Comparison of ENCODE assay signal across 8 cellular contexts in genomic region chr19:45645068-45645630, GRCh38. TPM values are rescaled to one million over a fixed set of nuclear protein-coding genes. Genes with fewer than 3 reads are reported as not detected.
DNase-seq lines count a peak whose midpoint lies in the region; ATAC-seq lines count a peak whose summit lies in the region.

No MANE protein-coding gene starts in this region.

- H3K4me3 Mint-ChIP-seq in activated T-cell treated with anti-CD3 and anti-CD28 coated beads, Interleukin-2, amount 50 U/mL, for 4 hours: peak overlapping the region; percentile 80
- peak overlapping the region; percentile 88 for H3K4me3 Mint-ChIP-seq in activated T-helper 1 cell treated with anti-CD3 and anti-CD28 coated beads, Interleukin-12 subunit alpha, Interleukin-12 subunit beta, Interleukin-2, Interleukin-4 antibody, amounts not matched to agents 30 ng/mL and 10 ng/mL and 1 ng/mL, durations not matched to agents 14 hours and 24 hours and 36 hours

- no peak for ATAC-seq in activated T-cell treated with anti-CD3 and anti-CD28 coated beads, Interleukin-2, amount 50 U/mL, for 4 hours
- no peak for ATAC-seq in GM19395 (IDR thresholded peaks at IDR 0.05; ENCODE audit: unreplicated experiment)

- peak overlapping the region; percentile 76 for H3K4me3 ChIP-seq in iPS-15b (ENCODE audit: low read depth, low read length)

- no peaks in the 10 kb centered on the region for H3K9me3 ChIP-seq in iPS-15b (ENCODE audit: control insufficient read depth, insufficient read depth, low read length)

- peaks cover 16% of the 10 kb centered on the region for H3K4me1 ChIP-seq in iPS-15b (ENCODE audit: control insufficient read depth, insufficient read depth, low read length)

- H3K36me3 ChIP-seq in iPS-15b (ENCODE audit: control insufficient read depth, insufficient read depth, low read length): no peaks in the 10 kb centered on the region

- peaks cover 10% of the 10 kb centered on the region for H3K27me3 ChIP-seq in iPS-15b (ENCODE audit: control insufficient read depth, insufficient read depth, low read length)

- no peak for DNase-seq in activated T-cell treated with anti-CD3 and anti-CD28 coated beads, Interleukin-2, amount 50 U/mL, for 4 hours
- DNase-seq in activated T-cell treated with anti-CD3 and anti-CD28 coated beads, Interleukin-2, amount 50 U/mL, for 48 hours: no peak
- DNase-seq in activated T-helper 1 cell treated with anti-CD3 and anti-CD28 coated beads, Interleukin-12 subunit alpha, Interleukin-12 subunit beta, Interleukin-2, Interleukin-4 antibody, amounts not matched to agents 30 ng/mL and 10 ng/mL and 1 ng/mL, durations not matched to agents 14 hours and 24 hours and 36 hours (ENCODE audit: low spot score): no peak
- peak; percentile 10 for DNase-seq in superior temporal gyrus (ENCODE audit: extremely low spot score)
- no peak for DNase-seq in GF-D8 (lab: John Stamatoyannopoulos, UW)
- no peak for DNase-seq in DMS79 treated with DMSO at 0.1 percent for 48 hours (lab: John Stamatoyannopoulos, UW)

- peaks cover 8% of the 10 kb centered on the region for H3K9me3 Mint-ChIP-seq in activated T-cell treated with anti-CD3 and anti-CD28 coated beads, Interleukin-2, amount 50 U/mL, for 4 hours
- H3K9me3 Mint-ChIP-seq in activated T-helper 1 cell treated with anti-CD3 and anti-CD28 coated beads, Interleukin-12 subunit alpha, Interleukin-12 subunit beta, Interleukin-2, Interleukin-4 antibody, amounts not matched to agents 30 ng/mL and 10 ng/mL and 1 ng/mL, durations not matched to agents 14 hours and 24 hours and 36 hours: no peaks in the 10 kb centered on the region

- H3K4me1 Mint-ChIP-seq in activated T-cell treated with anti-CD3 and anti-CD28 coated beads, Interleukin-2, amount 50 U/mL, for 4 hours (ENCODE audit: low read depth): peaks cover 31% of the 10 kb centered on the region
- H3K4me1 Mint-ChIP-seq in activated T-helper 1 cell treated with anti-CD3 and anti-CD28 coated beads, Interleukin-12 subunit alpha, Interleukin-12 subunit beta, Interleukin-2, Interleukin-4 antibody, amounts not matched to agents 30 ng/mL and 10 ng/mL and 1 ng/mL, durations not matched to agents 14 hours and 24 hours and 36 hours (ENCODE audit: low read depth): peaks cover 27% of the 10 kb centered on the region

- H3K9ac ChIP-seq in iPS-15b (ENCODE audit: low read depth, low read length): no peak overlapping the region

- intact Hi-C loops in activated T-helper 1 cell treated with anti-CD3 and anti-CD28 coated beads, Interleukin-12 subunit alpha, Interleukin-12 subunit beta, Interleukin-2, Interleukin-4 antibody, amounts not matched to agents 30 ng/mL and 10 ng/mL and 1 ng/mL, durations not matched to agents 14 hours and 24 hours and 36 hours (cut with micrococcal nuclease): loop anchor here (1.0 kb wide), 1 partner anchor 47 kb away; the partner anchor contains the start of gene QPCTL

- H3K27ac Mint-ChIP-seq in activated T-helper 1 cell treated with anti-CD3 and anti-CD28 coated beads, Interleukin-12 subunit alpha, Interleukin-12 subunit beta, Interleukin-2, Interleukin-4 antibody, amounts not matched to agents 30 ng/mL and 10 ng/mL and 1 ng/mL, durations not matched to agents 14 hours and 24 hours and 36 hours: peak overlapping the region; percentile 81

- peaks cover 3% of the 10 kb centered on the region for H3K27me3 Mint-ChIP-seq in activated T-cell treated with anti-CD3 and anti-CD28 coated beads, Interleukin-2, amount 50 U/mL, for 4 hours (ENCODE audit: low read depth)
- H3K27me3 Mint-ChIP-seq in activated T-helper 1 cell treated with anti-CD3 and anti-CD28 coated beads, Interleukin-12 subunit alpha, Interleukin-12 subunit beta, Interleukin-2, Interleukin-4 antibody, amounts not matched to agents 30 ng/mL and 10 ng/mL and 1 ng/mL, durations not matched to agents 14 hours and 24 hours and 36 hours (ENCODE audit: insufficient read depth): no peaks in the 10 kb centered on the region

- H3K36me3 Mint-ChIP-seq in activated T-cell treated with anti-CD3 and anti-CD28 coated beads, Interleukin-2, amount 50 U/mL, for 4 hours (ENCODE audit: insufficient read depth): peaks cover 8% of the 10 kb centered on the region
- peaks cover 8% of the 10 kb centered on the region for H3K36me3 Mint-ChIP-seq in activated T-helper 1 cell treated with anti-CD3 and anti-CD28 coated beads, Interleukin-12 subunit alpha, Interleukin-12 subunit beta, Interleukin-2, Interleukin-4 antibody, amounts not matched to agents 30 ng/mL and 10 ng/mL and 1 ng/mL, durations not matched to agents 14 hours and 24 hours and 36 hours (ENCODE audit: low read depth)

RNA-seq across cellular contexts. Expression of gene EML2, which starts 6.0 kb away (rescaled TPM):
- 100 to 1,000 TPM; 136 to 178 (median 150) TPM for total RNA-seq in activated T-cell treated with anti-CD3 and anti-CD28 coated beads, Interleukin-2, amount 50 U/mL, for 4 hours
- 148 and 152 TPM in 2 replicates for total RNA-seq in activated T-helper 1 cell treated with anti-CD3 and anti-CD28 coated beads, Interleukin-12 subunit alpha, Interleukin-12 subunit beta, Interleukin-2, Interleukin-4 antibody, amounts not matched to agents 30 ng/mL and 10 ng/mL and 1 ng/mL, durations not matched to agents 14 hours and 24 hours and 36 hours

RNA-seq across cellular contexts. Expression of gene GIPR, which starts 22.9 kb away (rescaled TPM):
- 1 to 10 TPM in 2 of 3 donors, under 1 TPM in 1; 0.66 to 1.4 (median 1.0) TPM for total RNA-seq in activated T-cell treated with anti-CD3 and anti-CD28 coated beads, Interleukin-2, amount 50 U/mL, for 4 hours
- 4.3 and 6.1 TPM in 2 replicates for total RNA-seq in activated T-helper 1 cell treated with anti-CD3 and anti-CD28 coated beads, Interleukin-12 subunit alpha, Interleukin-12 subunit beta, Interleukin-2, Interleukin-4 antibody, amounts not matched to agents 30 ng/mL and 10 ng/mL and 1 ng/mL, durations not matched to agents 14 hours and 24 hours and 36 hours

RNA-seq across cellular contexts. Expression of gene GPR4, which starts 43.1 kb away (rescaled TPM):
- under 1 TPM in 1 of 3 donors, not detected in 2; 0.05 TPM for total RNA-seq in activated T-cell treated with anti-CD3 and anti-CD28 coated beads, Interleukin-2, amount 50 U/mL, for 4 hours
- total RNA-seq in activated T-helper 1 cell treated with anti-CD3 and anti-CD28 coated beads, Interleukin-12 subunit alpha, Interleukin-12 subunit beta, Interleukin-2, Interleukin-4 antibody, amounts not matched to agents 30 ng/mL and 10 ng/mL and 1 ng/mL, durations not matched to agents 14 hours and 24 hours and 36 hours: not detected in 2 replicates

RNA-seq across cellular contexts. Expression of gene SNRPD2, which starts 46.6 kb away (rescaled TPM):
- 100 to 1,000 TPM; 903 to 949 (median 911) TPM for total RNA-seq in activated T-cell treated with anti-CD3 and anti-CD28 coated beads, Interleukin-2, amount 50 U/mL, for 4 hours
- 757 and 760 TPM in 2 replicates for total RNA-seq in activated T-helper 1 cell treated with anti-CD3 and anti-CD28 coated beads, Interleukin-12 subunit alpha, Interleukin-12 subunit beta, Interleukin-2, Interleukin-4 antibody, amounts not matched to agents 30 ng/mL and 10 ng/mL and 1 ng/mL, durations not matched to agents 14 hours and 24 hours and 36 hours

RNA-seq across cellular contexts. Expression of gene QPCTL, which starts 47.3 kb away (rescaled TPM):
- total RNA-seq in activated T-cell treated with anti-CD3 and anti-CD28 coated beads, Interleukin-2, amount 50 U/mL, for 4 hours: 10 to 100 TPM; 10.3 to 13.2 (median 12.3) TPM
- 13.7 and 18.0 TPM in 2 replicates for total RNA-seq in activated T-helper 1 cell treated with anti-CD3 and anti-CD28 coated beads, Interleukin-12 subunit alpha, Interleukin-12 subunit beta, Interleukin-2, Interleukin-4 antibody, amounts not matched to agents 30 ng/mL and 10 ng/mL and 1 ng/mL, durations not matched to agents 14 hours and 24 hours and 36 hours
